14 cellular contexts compared by ENCODE assay signal in the genomic region with DNA sequence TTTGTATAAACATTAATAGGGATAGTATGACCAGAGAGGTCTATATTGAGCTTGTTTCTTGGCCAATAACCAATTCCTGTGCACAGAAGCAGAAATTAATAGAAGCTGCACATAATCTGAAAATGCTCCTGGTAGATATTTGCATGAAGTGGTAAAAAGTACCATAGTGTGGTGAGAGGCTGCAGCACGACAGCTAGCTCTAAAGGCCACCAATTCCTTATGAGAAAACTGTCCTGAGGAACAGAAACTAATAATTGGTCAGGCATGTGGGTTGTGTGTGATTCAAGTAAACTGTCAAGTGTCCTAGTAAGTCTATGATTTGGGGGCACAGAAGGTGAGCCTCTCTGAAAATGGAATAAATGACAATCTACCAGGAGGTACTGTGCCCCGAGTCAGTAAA.
A peak's percentile ranks its signal among the peaks of the same experiment; 100 is the strongest.
DNase-seq lines count a peak whose midpoint lies in the region; ATAC-seq, FAIRE-seq and TF ChIP-seq lines count a peak whose summit lies in the region.
"Had no signal": no experiment of that assay in that cellular context is flagged by ENCODE, and none has a peak within 500 bp of the region (broad histone marks: within the 10 kb centered on the region; RNA-seq: fewer than 3 reads in every experiment).

No MANE protein-coding gene starts in this region.

- peak; percentile 99 for ATAC-seq in HG02588 (IDR thresholded peaks at IDR 0.05; ENCODE audit: unreplicated experiment)
- peak; percentile 97 for ATAC-seq in HG03280 (IDR thresholded peaks at IDR 0.05; ENCODE audit: unreplicated experiment)
- ATAC-seq: gastroesophageal sphincter, GM23338, left lobe of liver had no signal

- H3K36me3 ChIP-seq in GM06990 (ENCODE audit: control insufficient read depth, insufficient read depth, low read length): no peaks in the 10 kb centered on the region
- H3K36me3 ChIP-seq: gastroesophageal sphincter had no signal

- no peaks in the 10 kb centered on the region for H3K27me3 ChIP-seq in GM06990 (replicated peaks; ENCODE audit: control insufficient read depth, insufficient read depth, low read length)
- H3K27me3 ChIP-seq: gastroesophageal sphincter had no signal

- DNase-seq in GM06990 (ENCODE audit: extremely low read depth, insufficient read length) (peak; percentile 56), GM19239 (ENCODE audit: insufficient read length, low spot score) (peak; percentile 25), NCI-H2081 (lab: John Stamatoyannopoulos, UW) (no peak), NCI-H1092 treated with DMSO at 0.1 percent for 48 hours (lab: John Stamatoyannopoulos, UW) (no peak)
- no peak for DNase-seq in stimulated activated CD4-positive, alpha-beta T cell treated with anti-CD3 and anti-CD28 coated beads, Interleukin-2, amount 100 ng/mL, for 24 hours
- DNase-seq in activated effector memory CD4-positive, alpha-beta T cell treated with Interleukin-2 at 50 U/mL for 16 hours: no peak
- DNase-seq: activated CD4-positive, alpha-beta T cell treated with anti-CD3 and anti-CD28 coated beads, Interleukin-2, amount 50 U/mL, for 4 hours; NCI-H510A had no signal

- peak; percentile 97 for FAIRE-seq in GM19239 (lab: Jason Lieb, UNC)

- no peak overlapping the region; the same call in 1 of the 2 replicates for H3K4me3 ChIP-seq in GM06990 (replicated peaks; ENCODE audit: low read depth, low read length)
- H3K4me3 ChIP-seq: gastroesophageal sphincter, GM23338, SK-N-MC had no signal

- TF ChIP-seq CTCF in GM06990 (IDR thresholded peaks at IDR 0.05; ENCODE audit: insufficient read depth, low read length, poor library complexity, severe bottlenecking): no peak

Comparison
In these comparisons a context has a peak if more than half of its experiments do, and no peak if none do; other contexts are left out.
1. DNase-seq: peak in GM06990 (single experiment) and GM19239 (single experiment); none in stimulated activated CD4-positive, alpha-beta T cell treated with anti-CD3 and anti-CD28 coated beads, Interleukin-2, amount 100 ng/mL, for 24 hours (0 of 2), NCI-H2081 (0 of 2), NCI-H1092 treated with DMSO at 0.1 percent for 48 hours (single experiment) and activated effector memory CD4-positive, alpha-beta T cell treated with Interleukin-2 at 50 U/mL for 16 hours (single experiment).